18 cellular contexts compared by ENCODE assay signal in the genomic region with DNA sequence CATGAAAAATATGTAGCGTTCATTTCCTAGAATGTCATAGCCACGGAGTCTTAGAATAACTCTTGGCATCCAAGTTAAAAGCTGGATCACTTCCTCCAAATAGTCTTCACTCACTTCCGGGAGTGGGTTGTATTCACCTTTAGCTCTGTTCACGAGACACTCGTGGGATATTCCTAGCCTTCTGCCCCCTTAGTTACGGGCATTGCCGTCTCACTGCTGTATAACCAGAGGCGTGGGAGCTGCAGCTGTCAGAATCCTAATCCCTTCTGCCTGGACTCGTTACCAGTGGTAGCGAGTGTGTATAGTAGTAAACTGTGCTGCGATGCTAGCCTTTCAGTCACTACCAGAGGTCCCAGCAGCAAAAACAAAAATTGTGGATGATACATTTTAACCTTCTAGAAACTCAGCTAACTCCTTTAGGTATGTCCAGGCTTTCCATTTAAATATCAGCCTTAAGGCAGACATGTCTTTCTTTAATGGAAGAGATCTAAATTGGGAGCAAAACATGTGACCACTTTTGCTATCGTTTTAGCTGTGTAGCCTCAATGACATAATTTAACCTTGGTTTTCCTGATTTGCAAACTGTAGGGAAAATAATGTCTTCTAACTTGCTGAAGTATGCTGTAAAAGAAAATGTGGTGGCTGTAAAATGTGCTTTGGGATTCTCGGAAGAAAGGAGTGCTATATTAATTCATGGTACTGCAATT. TPM values are rescaled to one million over a fixed set of nuclear protein-coding genes. Genes with fewer than 3 reads are reported as not detected.
DNase-seq lines count a peak whose midpoint lies in the region; ATAC-seq, FAIRE-seq and TF ChIP-seq lines count a peak whose summit lies in the region.
"Had no signal": no experiment of that assay in that cellular context is flagged by ENCODE, and none has a peak within 500 bp of the region (broad histone marks: within the 10 kb centered on the region; RNA-seq: fewer than 3 reads in every experiment).

No MANE protein-coding gene starts in this region.

- peaks cover 5% of the 10 kb centered on the region; the same call in 1 of the 3 replicates for H3K36me3 Mint-ChIP-seq in GM23338 (ENCODE audit: low read depth)

- H2AFZ ChIP-seq in GM23338, result no peak overlapping the region

- H3K4me1 Mint-ChIP-seq in GM23338, result peaks cover 21% of the 10 kb centered on the region
- H3K4me1 Mint-ChIP-seq: CD14-positive monocyte had no signal

- H3K27ac ChIP-seq in left ventricle myocardium inferior (replicated peaks), result peak overlapping the region; percentile 81
- H3K27ac ChIP-seq in gastrocnemius medialis, result peak overlapping the region; percentile 56 to 73 (median 68)
- no peak overlapping the region for H3K27ac ChIP-seq in GM23338 (ENCODE audit: low read depth)

- H3K27me3 ChIP-seq in left ventricle myocardium inferior (ENCODE audit: low read depth), result no peaks in the 10 kb centered on the region
- H3K27me3 ChIP-seq in gastrocnemius medialis, result no peaks in the 10 kb centered on the region
- no peaks in the 10 kb centered on the region for H3K27me3 ChIP-seq in GM23338 (ENCODE audit: insufficient read depth)

- no peak overlapping the region for H3K27ac Mint-ChIP-seq in GM23338
- H3K27ac Mint-ChIP-seq: CD14-positive monocyte had no signal

- H3K4me3 Mint-ChIP-seq in GM23338, result no peak overlapping the region
- H3K4me3 Mint-ChIP-seq: CD14-positive monocyte had no signal

- H3K4me3 ChIP-seq in left ventricle myocardium inferior (peak overlapping the region; percentile 48), gastrocnemius medialis (peak overlapping the region; percentile 12 to 32 (median 24)), GM23338 (no peak overlapping the region)

- H4K20me1 ChIP-seq in GM23338 (replicated peaks; ENCODE audit: insufficient read depth), result no peaks in the 10 kb centered on the region

- no peak for DNase-seq in H54 (ENCODE audit: insufficient read length, low spot score)
- peak; percentile 32 for DNase-seq in amniotic epithelial cell (ENCODE audit: low read depth)
- DNase-seq in left ventricle myocardium inferior, result no peak
- peak in 1 of 2 donors; percentile 31 for DNase-seq in gastrocnemius medialis
- DNase-seq in GM23338 (ENCODE audit: low spot score), result no peak
- DNase-seq in activated CD4-positive, CD25-positive, alpha-beta regulatory T cell (lab: John Stamatoyannopoulos, UW), result no peak
- no peak for DNase-seq in effector CD8-positive, alpha-beta T cell (lab: John Stamatoyannopoulos, UW)
- DNase-seq: COR-L47; DMS153; H7; KG1; NCI-H1092; NCI-H2227 treated with DMSO at 0.1 percent for 48 hours; NCI-H526; NK-92 treated with Interleukin-12 subunit alpha and Interleukin-12 subunit beta, amount 100 ng/mL, for 24 hours; SIG-M5 had no signal

- no peaks in the 10 kb centered on the region for H3K27me3 Mint-ChIP-seq in GM23338 (ENCODE audit: insufficient read depth, low read depth, poor library complexity)

- TF ChIP-seq CTCF in left ventricle myocardium inferior (IDR thresholded peaks at IDR 0.05; ENCODE audit: borderline replicate concordance) (no peak), gastrocnemius medialis (IDR thresholded peaks at IDR 0.05 in 4 of 5, conservative IDR thresholded peaks at IDR 0.05 in 1 of 5) (no peak), GM23338 (conservative IDR thresholded peaks at IDR 0.05; ENCODE audit: low read depth in 2 of 2) (no peak)

- no peaks in the 10 kb centered on the region for H3K9me2 ChIP-seq in GM23338 (ENCODE audit: insufficient read depth)

- H3K4me2 ChIP-seq in GM23338, result no peak overlapping the region

- no peaks in the 10 kb centered on the region for H3K79me2 ChIP-seq in GM23338 (replicated peaks; ENCODE audit: insufficient read depth)

- peak; percentile 53 to 63 for ATAC-seq in gastrocnemius medialis
- ATAC-seq in GM23338, result no peak

- peaks cover 19% of the 10 kb centered on the region for H3K36me3 ChIP-seq in left ventricle myocardium inferior
- peaks cover 0 to 16% of the 10 kb centered on the region in 2 donors for H3K36me3 ChIP-seq in gastrocnemius medialis
- no peaks in the 10 kb centered on the region for H3K36me3 ChIP-seq in GM23338 (ENCODE audit: insufficient read depth)

- in situ Hi-C loops in gastrocnemius medialis (cut with MboI; ENCODE audit: low sequenced_read_pairs in 4 of 4), result no loop called here

- intact Hi-C loops in left ventricle myocardium inferior (cut with micrococcal nuclease), result no loop called here
- intact Hi-C loops in gastrocnemius medialis (cut with DNase I; ENCODE audit: low total_unique reads), result no loop called here

- no peaks in the 10 kb centered on the region for H3K9me3 Mint-ChIP-seq in GM23338
- H3K9me3 Mint-ChIP-seq: CD14-positive monocyte had no signal

- H3K4me1 ChIP-seq in left ventricle myocardium inferior (peaks cover 20% of the 10 kb centered on the region), gastrocnemius medialis (peaks cover 50% of the 10 kb centered on the region in 2 donors), GM23338 (ENCODE audit: insufficient read depth) (peaks cover 22% of the 10 kb centered on the region)

- H3K9me3 ChIP-seq in left ventricle myocardium inferior (replicated peaks), result no peaks in the 10 kb centered on the region
- no peaks in the 10 kb centered on the region for H3K9me3 ChIP-seq in gastrocnemius medialis

- peak; percentile 78 for FAIRE-seq in H54 (lab: Jason Lieb, UNC)
- FAIRE-seq: GM12892 had no signal

- TF ChIP-seq POLR2A in H54 (IDR thresholded peaks at IDR 0.05; ENCODE audit: low read depth, low read length) (no peak), gastrocnemius medialis (IDR thresholded peaks at IDR 0.05) (no peak)

- H3F3A ChIP-seq in GM23338 (replicated peaks; ENCODE audit: low read depth), result no peaks in the 10 kb centered on the region

TF ChIP-seq in GM23338, 12 proteins besides CTCF, POLR2A, EP300 and RAD21:
- no peak for TF ChIP-seq ZNF331 (CRISPR knock-in tag; IDR thresholded peaks at IDR 0.05; ENCODE audit: low read depth)
- TF ChIP-seq JUNB (IDR thresholded peaks at IDR 0.05; ENCODE audit: unreplicated experiment), result no peak
- TF ChIP-seq EZH2phosphoT487 (IDR thresholded peaks at IDR 0.05; ENCODE audit: unreplicated experiment), result no peak
- TF ChIP-seq, protein P1, sequence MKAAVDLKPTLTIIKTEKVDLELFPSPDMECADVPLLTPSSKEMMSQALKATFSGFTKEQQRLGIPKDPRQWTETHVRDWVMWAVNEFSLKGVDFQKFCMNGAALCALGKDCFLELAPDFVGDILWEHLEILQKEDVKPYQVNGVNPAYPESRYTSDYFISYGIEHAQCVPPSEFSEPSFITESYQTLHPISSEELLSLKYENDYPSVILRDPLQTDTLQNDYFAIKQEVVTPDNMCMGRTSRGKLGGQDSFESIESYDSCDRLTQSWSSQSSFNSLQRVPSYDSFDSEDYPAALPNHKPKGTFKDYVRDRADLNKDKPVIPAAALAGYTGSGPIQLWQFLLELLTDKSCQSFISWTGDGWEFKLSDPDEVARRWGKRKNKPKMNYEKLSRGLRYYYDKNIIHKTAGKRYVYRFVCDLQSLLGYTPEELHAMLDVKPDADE (IDR thresholded peaks at IDR 0.05), result no peak
- TF ChIP-seq EZH2 (IDR thresholded peaks at IDR 0.05; ENCODE audit: low read depth, unreplicated experiment), result no peak

RNA-seq across cellular contexts. Expression of a gene that starts 34.1 kb away (rescaled TPM):
- total RNA-seq in left ventricle myocardium inferior, result 30.4 TPM
- total RNA-seq in gastrocnemius medialis, result 10 to 100 TPM; 43.5 to 77.7 (median 46.8) TPM
- 25.4 and 33.0 TPM in 2 replicates for total RNA-seq in GM23338 (2014; rRNA removed; shearing (Covaris generic))
- polyA plus RNA-seq in GM23338 (2016; fragmentation: Nextera tagmentation; extraction: Ambion mirVana), result 21.9 and 26.2 TPM in 2 replicates
